ENCODE assay signal across 9 cellular contexts in the genomic region with DNA sequence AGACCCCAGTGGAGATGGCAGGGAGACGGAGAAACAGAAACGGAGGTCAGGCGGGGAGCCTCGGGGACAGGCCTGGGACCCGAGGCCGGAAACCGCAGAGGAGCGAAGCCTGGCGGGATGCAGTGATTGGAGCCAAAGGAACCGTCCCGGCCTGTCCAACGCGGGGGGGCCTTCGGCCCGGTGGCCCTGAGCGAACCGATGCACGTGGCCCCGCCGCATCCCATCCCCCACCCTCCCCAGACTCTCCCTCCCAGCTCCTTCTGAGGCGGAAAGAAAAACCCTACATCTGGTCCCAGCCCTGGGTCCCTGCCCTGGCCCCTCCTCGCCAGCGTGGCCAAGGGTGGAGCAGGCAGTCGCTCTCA. TPM values are rescaled to one million over a fixed set of nuclear protein-coding genes. Genes with fewer than 3 reads are reported as not detected.
DNase-seq lines count a peak whose midpoint lies in the region; ATAC-seq, FAIRE-seq and TF ChIP-seq lines count a peak whose summit lies in the region.
"Had no signal": no experiment of that assay in that cellular context is flagged by ENCODE, and none has a peak within 500 bp of the region (broad histone marks: within the 10 kb centered on the region; RNA-seq: fewer than 3 reads in every experiment).

No MANE protein-coding gene starts in this region.

- H3K27me3 ChIP-seq in K562 (ENCODE audit: control insufficient read depth in 2 of 2, insufficient read depth in 2 of 2, low read length in 2 of 2) (no peaks in the 10 kb centered on the region), subcutaneous abdominal adipose tissue (ENCODE audit: control insufficient read depth in 5 of 5, insufficient read depth in 4 of 5, low read length in 5 of 5) (peaks cover 18 to 37% (median 25%) of the 10 kb centered on the region in 5 donors)

- WGBS in K562 (ENCODE audit: insufficient coverage, low coverage, missing lambda C conversion rate), result 11% methylated on average over 14 of the region's 24 CpGs

- CTCF ChIA-PET in K562 (lab: Yijun Ruan, JAX; ENCODE audit: low intra/inter-chr PET ratio), result interaction anchor here (0.8 to 4.4 kb wide), 5 partner anchors 14 to 47 kb away, joined by 3 to 64 read pairs (median 9); no protein-coding TSS in a partner anchor

- TF ChIP-seq RAD21 in K562 (CRISPR knock-in tag; conservative IDR thresholded peaks at IDR 0.05 in 1 of 2, IDR thresholded peaks at IDR 0.05 in 1 of 2), result no peak

- BruUV-seq in K562 (replicated peaks; lab: Mats Ljungman, UMichigan), result no TSS peak

- no peaks in the 10 kb centered on the region for H3K79me2 ChIP-seq in K562 (ENCODE audit: control insufficient read depth, insufficient read depth, low read length)

- H3K9me1 ChIP-seq in K562 (ENCODE audit: control insufficient read depth, insufficient read depth, low read length), result no peaks in the 10 kb centered on the region

- in situ Hi-C loops in K562 (cut with MboI), result no loop called here

- peak overlapping the region; percentile 47; the same call in 1 of the 2 replicates for H3K4me3 ChIP-seq in K562
- H3K4me3 ChIP-seq in subcutaneous abdominal adipose tissue (ENCODE audit: low read depth in 1 of 5, low read length in 5 of 5), result peak overlapping the region in 4 of 5 donors; percentile 57 to 66 (median 62)

- H3K4me1 ChIP-seq in K562 (replicated peaks in 1 of 2; ENCODE audit: control insufficient read depth in 2 of 2, insufficient read depth in 2 of 2, low read length in 2 of 2), result peaks cover 7 to 26% of the 10 kb centered on the region in 2 experiments; a peak in 4 of 5 replicates
- H3K4me1 ChIP-seq in subcutaneous abdominal adipose tissue (ENCODE audit: control insufficient read depth in 5 of 5, insufficient read depth in 5 of 5, low read length in 5 of 5), result peaks cover 7 to 78% (median 71%) of the 10 kb centered on the region in 5 donors

- H3K36me3 Mint-ChIP-seq in stimulated activated naive CD8-positive, alpha-beta T cell treated with anti-CD3 and anti-CD28 coated beads, Interleukin-15, Interleukin-2, amounts not matched to agents 100 ng/mL and 50 ng/mL, for 24 hours (ENCODE audit: low read depth), result no peaks in the 10 kb centered on the region
- no peaks in the 10 kb centered on the region for H3K36me3 Mint-ChIP-seq in immature natural killer cell

- H3K27ac ChIP-seq in K562 (ENCODE audit: extremely low read depth, low read depth, low read length), result peak overlapping the region; percentile 30; the same call in 1 of the 3 replicates
- H3K27ac ChIP-seq in subcutaneous abdominal adipose tissue (ENCODE audit: low read depth, low read length), result peak overlapping the region; percentile 67

- TF ChIP-seq EP300 in K562 (IDR thresholded peaks at IDR 0.05; ENCODE audit: low read length), result no peak

- H3K36me3 ChIP-seq in K562 (ENCODE audit: control insufficient read depth, insufficient read depth, low read length), result no peaks in the 10 kb centered on the region
- no peaks in the 10 kb centered on the region for H3K36me3 ChIP-seq in subcutaneous abdominal adipose tissue (ENCODE audit: control insufficient read depth in 5 of 5, insufficient read depth in 5 of 5, low read length in 5 of 5)

- peaks cover 21% of the 10 kb centered on the region for H3K27me3 Mint-ChIP-seq in stimulated activated naive CD8-positive, alpha-beta T cell treated with anti-CD3 and anti-CD28 coated beads, Interleukin-15, Interleukin-2, amounts not matched to agents 100 ng/mL and 50 ng/mL, for 24 hours
- H3K27me3 Mint-ChIP-seq in immature natural killer cell (ENCODE audit: low read depth in 3 of 3), result peaks cover 7 to 14% (median 11%) of the 10 kb centered on the region in 3 donors

- no peak for TF ChIP-seq CTCF in K562 (IDR thresholded peaks at IDR 0.05 in 2 of 3, conservative IDR thresholded peaks at IDR 0.05 in 1 of 3; ENCODE audit: insufficient read depth in 2 of 3, low read depth in 1 of 3, low read length in 3 of 3)

- ATAC-seq in stimulated activated naive CD8-positive, alpha-beta T cell treated with anti-CD3 and anti-CD28 coated beads, Interleukin-15, Interleukin-2, amounts not matched to agents 100 U/mL and 50 U/mL, for 24 hours, result no peak
- ATAC-seq in K562, result peak; percentile 12
- no peak for ATAC-seq in GM19463 (IDR thresholded peaks at IDR 0.05; ENCODE audit: unreplicated experiment)
- ATAC-seq in HG02981 (IDR thresholded peaks at IDR 0.05; ENCODE audit: unreplicated experiment), result no peak

- no peak for DNase-seq in stimulated activated naive CD8-positive, alpha-beta T cell treated with anti-CD3 and anti-CD28 coated beads, Interleukin-15, Interleukin-2, amounts not matched to agents 100 U/mL and 50 U/mL, for 24 hours
- DNase-seq in K562 (ENCODE audit: extremely low read depth in 1 of 4, low spot score in 3 of 4) (peak in 3 of 4 experiments; percentile 33 to 51 (median 48)), immature natural killer cell (no peak), NCI-H510A (lab: John Stamatoyannopoulos, UW) (no peak)

- intact Hi-C loops in K562 (cut with micrococcal nuclease), result loop anchor here (1.0 kb wide), 2 partner anchors 17 to 20 kb away; no protein-coding TSS in a partner anchor

- peaks cover 27% of the 10 kb centered on the region for H3K4me1 Mint-ChIP-seq in stimulated activated naive CD8-positive, alpha-beta T cell treated with anti-CD3 and anti-CD28 coated beads, Interleukin-15, Interleukin-2, amounts not matched to agents 100 ng/mL and 50 ng/mL, for 24 hours (ENCODE audit: low read depth)
- H3K4me1 Mint-ChIP-seq in immature natural killer cell, result peaks cover 30 to 32% of the 10 kb centered on the region in 2 donors

- H3K4me3 Mint-ChIP-seq in stimulated activated naive CD8-positive, alpha-beta T cell treated with anti-CD3 and anti-CD28 coated beads, Interleukin-15, Interleukin-2, amounts not matched to agents 100 ng/mL and 50 ng/mL, for 24 hours, result peak overlapping the region; percentile 78
- H3K4me3 Mint-ChIP-seq in immature natural killer cell, result peak overlapping the region; percentile 77 to 85 (median 82)

- no peak for TF ChIP-seq POLR2A in K562 (conservative IDR thresholded peaks at IDR 0.05)

- H3K9ac ChIP-seq in K562 (ENCODE audit: insufficient read depth in 1 of 2, low read depth in 2 of 2, low read length in 2 of 2) (peak overlapping the region; percentile 64 to 87), subcutaneous abdominal adipose tissue (ENCODE audit: low read length in 5 of 5) (peak overlapping the region in 4 of 5 donors; percentile 10 to 76 (median 34))

- POLR2A ChIA-PET in K562 (lab: Yijun Ruan, JAX), result interaction anchor here (1.0 to 3.0 kb wide), 8 partner anchors 10 to 58 kb away, joined by 3 to 21 read pairs (median 5); partner anchors contain the start of genes METTL25B and MRPL24

- H3K9me3 ChIP-seq in K562 (replicated peaks; ENCODE audit: control insufficient read depth, insufficient read depth, low read depth, low read length), result no peaks in the 10 kb centered on the region
- no peaks in the 10 kb centered on the region for H3K9me3 ChIP-seq in subcutaneous abdominal adipose tissue (ENCODE audit: control insufficient read depth in 5 of 5, low read length in 5 of 5)

- FAIRE-seq in K562 (lab: Jason Lieb, UNC), result no peak
- FAIRE-seq: GM18507 had no signal

- peak overlapping the region; percentile 99 for H2AFZ ChIP-seq in K562 (ENCODE audit: low read depth, low read length)

- H4K20me1 ChIP-seq in K562 (replicated peaks; ENCODE audit: control insufficient read depth, insufficient read depth, low read length), result no peaks in the 10 kb centered on the region

- no peaks in the 10 kb centered on the region for H3K9me3 Mint-ChIP-seq in stimulated activated naive CD8-positive, alpha-beta T cell treated with anti-CD3 and anti-CD28 coated beads, Interleukin-15, Interleukin-2, amounts not matched to agents 100 ng/mL and 50 ng/mL, for 24 hours
- no peaks in the 10 kb centered on the region for H3K9me3 Mint-ChIP-seq in immature natural killer cell

- peak overlapping the region; percentile 55 for H3K27ac Mint-ChIP-seq in stimulated activated naive CD8-positive, alpha-beta T cell treated with anti-CD3 and anti-CD28 coated beads, Interleukin-15, Interleukin-2, amounts not matched to agents 100 ng/mL and 50 ng/mL, for 24 hours
- peak overlapping the region in 1 of 6 donors; percentile 55 for H3K27ac Mint-ChIP-seq in immature natural killer cell

- H3K4me2 ChIP-seq in K562 (ENCODE audit: insufficient read depth, low read length), result peak overlapping the region; percentile 87

RNA-seq across cellular contexts. Expression of gene CRABP2, which starts 1.2 kb away (rescaled TPM):
- total RNA-seq in K562 (2011; cell fraction: chromatin; rRNA removed; ENCODE audit: low replicate concordance), result 0.86 TPM in 1 of 2 replicates, not detected in the other
- 0.39 and 1.0 TPM in 2 replicates for total RNA-seq in K562 (2011; cell fraction: nucleolus; rRNA removed)
- total RNA-seq in K562 (2011; cell fraction: nucleoplasm; rRNA removed), result 0.44 TPM in 1 of 2 replicates, not detected in the other
- total RNA-seq in K562 (2014; rRNA removed) (0.86 and 1.2 TPM in 2 replicates), K562 (2014; rRNA removed; fragmentation: Illumina TruSeq; extraction: Trizol) (0.32 and 0.36 TPM in 2 replicates), K562 (2015; rRNA removed; fragmentation: Illumina TruSeq; extraction: Trizol) (0.72 and 1.3 TPM in 2 replicates), K562 (2021) (1.5 and 1.6 TPM in 2 replicates)
- polyA plus RNA-seq in K562 (2011; rRNA removed) (0.50 and 1.5 TPM in 2 replicates), K562 (2014; fragmentation: Illumina TruSeq; extraction: Trizol) (1.9 and 2.5 TPM in 2 replicates), K562 (2014; fragmentation: Nextera tagmentation; extraction: Ambion mirVana) (under 1 TPM; 0.30 to 0.52 TPM), K562 (2014; rRNA removed) (0.82 and 1.2 TPM in 2 replicates), immature natural killer cell (not detected)
- polyA plus RNA-seq in K562 (2011; cell fraction: cytosol; rRNA removed), result 0.58 and 1.3 TPM in 2 replicates
- 1.8 and 2.6 TPM in 2 replicates for polyA plus RNA-seq in K562 (2011; cell fraction: nucleus; rRNA removed)
- 2.6 and 2.9 TPM in 2 replicates for polyA plus RNA-seq in K562 (2012)
- 0.28 and 0.72 TPM in 2 replicates for polyA minus RNA-seq in K562 (2011; rRNA and poly(A)+ RNA removed)
- not detected in 2 replicates for polyA minus RNA-seq in K562 (2011; cell fraction: cytosol; rRNA and poly(A)+ RNA removed)
- not detected in 2 replicates for polyA minus RNA-seq in K562 (2011; cell fraction: nucleus; rRNA and poly(A)+ RNA removed)

RNA-seq across cellular contexts. Expression of gene METTL25B, which starts 21.6 kb away (rescaled TPM):
- 50.1 and 117 TPM in 2 replicates for total RNA-seq in K562 (2011; cell fraction: chromatin; rRNA removed; ENCODE audit: low replicate concordance)
- total RNA-seq in K562 (2011; cell fraction: nucleolus; rRNA removed), result 103 and 114 TPM in 2 replicates
- total RNA-seq in K562 (2011; cell fraction: nucleoplasm; rRNA removed), result 74.6 and 83.1 TPM in 2 replicates
- total RNA-seq in K562 (2014; rRNA removed), result 33.1 and 39.1 TPM in 2 replicates
- 17.8 and 26.3 TPM in 2 replicates for total RNA-seq in K562 (2014; rRNA removed; fragmentation: Illumina TruSeq; extraction: Trizol)
- 27.0 and 30.3 TPM in 2 replicates for total RNA-seq in K562 (2015; rRNA removed; fragmentation: Illumina TruSeq; extraction: Trizol)
- total RNA-seq in K562 (2021), result 46.3 and 48.3 TPM in 2 replicates
- 37.1 and 46.1 TPM in 2 replicates for polyA plus RNA-seq in K562 (2011; rRNA removed)
- polyA plus RNA-seq in K562 (2011; cell fraction: cytosol; rRNA removed), result 44.7 and 53.0 TPM in 2 replicates
- 79.3 and 98.8 TPM in 2 replicates for polyA plus RNA-seq in K562 (2011; cell fraction: nucleus; rRNA removed)
- polyA plus RNA-seq in K562 (2012), result 34.9 and 66.4 TPM in 2 replicates
- polyA plus RNA-seq in K562 (2014; fragmentation: Illumina TruSeq; extraction: Trizol), result 33.9 and 37.7 TPM in 2 replicates
- polyA plus RNA-seq in K562 (2014; fragmentation: Nextera tagmentation; extraction: Ambion mirVana), result 10 to 100 TPM in 1 of 2 experiments, 1 to 10 TPM in 1; 7.7 to 13.2 TPM
- 41.8 and 57.4 TPM in 2 replicates for polyA plus RNA-seq in K562 (2014; rRNA removed)
- polyA minus RNA-seq in K562 (2011; rRNA and poly(A)+ RNA removed), result 17.4 and 21.8 TPM in 2 replicates
- 20.6 and 27.1 TPM in 2 replicates for polyA minus RNA-seq in K562 (2011; cell fraction: cytosol; rRNA and poly(A)+ RNA removed)
- 25.0 and 34.1 TPM in 2 replicates for polyA minus RNA-seq in K562 (2011; cell fraction: nucleus; rRNA and poly(A)+ RNA removed)
- polyA plus RNA-seq in immature natural killer cell, result 1 to 10 TPM; 4.1 to 6.3 (median 4.4) TPM

RNA-seq across cellular contexts. Expression of gene ISG20L2, which starts 21.9 kb away (rescaled TPM):
- total RNA-seq in K562 (2011; cell fraction: chromatin; rRNA removed; ENCODE audit: low replicate concordance), result 62.5 and 90.4 TPM in 2 replicates
- total RNA-seq in K562 (2011; cell fraction: nucleolus; rRNA removed), result 49.1 and 64.9 TPM in 2 replicates
- 55.7 and 64.4 TPM in 2 replicates for total RNA-seq in K562 (2011; cell fraction: nucleoplasm; rRNA removed)
- total RNA-seq in K562 (2014; rRNA removed) (34.3 and 40.7 TPM in 2 replicates), K562 (2014; rRNA removed; fragmentation: Illumina TruSeq; extraction: Trizol) (57.7 and 59.6 TPM in 2 replicates), K562 (2015; rRNA removed; fragmentation: Illumina TruSeq; extraction: Trizol) (52.6 and 53.3 TPM in 2 replicates), K562 (2021) (46.3 and 50.3 TPM in 2 replicates)
- polyA plus RNA-seq in K562 (2011; rRNA removed) (59.5 and 63.8 TPM in 2 replicates), K562 (2014; fragmentation: Illumina TruSeq; extraction: Trizol) (100 and 130 TPM in 2 replicates), K562 (2014; fragmentation: Nextera tagmentation; extraction: Ambion mirVana) (10 to 100 TPM; 21.3 to 50.3 TPM), K562 (2014; rRNA removed) (41.5 and 50.9 TPM in 2 replicates), immature natural killer cell (10 to 100 TPM in 2 of 3 donors, 1 to 10 TPM in 1; 9.3 to 34.1 (median 15.8) TPM)
- 60.2 and 77.5 TPM in 2 replicates for polyA plus RNA-seq in K562 (2011; cell fraction: cytosol; rRNA removed)
- 23.1 and 28.0 TPM in 2 replicates for polyA plus RNA-seq in K562 (2011; cell fraction: nucleus; rRNA removed)
- 45.7 and 45.9 TPM in 2 replicates for polyA plus RNA-seq in K562 (2012)
- polyA minus RNA-seq in K562 (2011; rRNA and poly(A)+ RNA removed), result 52.8 and 62.8 TPM in 2 replicates
- polyA minus RNA-seq in K562 (2011; cell fraction: cytosol; rRNA and poly(A)+ RNA removed), result 23.6 and 28.9 TPM in 2 replicates
- 21.1 and 35.4 TPM in 2 replicates for polyA minus RNA-seq in K562 (2011; cell fraction: nucleus; rRNA and poly(A)+ RNA removed)

RNA-seq across cellular contexts. Expression of gene NES, which starts 29.4 kb away (rescaled TPM):
- 1.5 and 2.0 TPM in 2 replicates for total RNA-seq in K562 (2011; cell fraction: chromatin; rRNA removed; ENCODE audit: low replicate concordance)
- 1.7 TPM in 2 replicates for total RNA-seq in K562 (2011; cell fraction: nucleolus; rRNA removed)
- total RNA-seq in K562 (2011; cell fraction: nucleoplasm; rRNA removed), result 1.8 and 3.1 TPM in 2 replicates
- 5.8 and 6.6 TPM in 2 replicates for total RNA-seq in K562 (2014; rRNA removed)
- total RNA-seq in K562 (2014; rRNA removed; fragmentation: Illumina TruSeq; extraction: Trizol), result 3.3 and 4.1 TPM in 2 replicates
- 4.8 and 4.9 TPM in 2 replicates for total RNA-seq in K562 (2015; rRNA removed; fragmentation: Illumina TruSeq; extraction: Trizol)
- 5.5 and 8.6 TPM in 2 replicates for total RNA-seq in K562 (2021)
- 2.7 TPM in 2 replicates for polyA plus RNA-seq in K562 (2011; rRNA removed)
- polyA plus RNA-seq in K562 (2011; cell fraction: cytosol; rRNA removed), result 1.5 and 2.5 TPM in 2 replicates
- polyA plus RNA-seq in K562 (2011; cell fraction: nucleus; rRNA removed), result 3.2 and 5.5 TPM in 2 replicates
- polyA plus RNA-seq in K562 (2012), result 6.5 and 7.0 TPM in 2 replicates
- 5.4 and 6.3 TPM in 2 replicates for polyA plus RNA-seq in K562 (2014; fragmentation: Illumina TruSeq; extraction: Trizol)
- polyA plus RNA-seq in K562 (2014; fragmentation: Nextera tagmentation; extraction: Ambion mirVana), result under 1 TPM; 0.10 to 0.13 TPM
- polyA plus RNA-seq in K562 (2014; rRNA removed), result 2.5 and 4.2 TPM in 2 replicates
- polyA minus RNA-seq in K562 (2011; rRNA and poly(A)+ RNA removed), result 2.3 and 2.4 TPM in 2 replicates
- 3.8 and 5.4 TPM in 2 replicates for polyA minus RNA-seq in K562 (2011; cell fraction: cytosol; rRNA and poly(A)+ RNA removed)
- polyA minus RNA-seq in K562 (2011; cell fraction: nucleus; rRNA and poly(A)+ RNA removed), result 1.2 and 1.4 TPM in 2 replicates
- polyA plus RNA-seq in immature natural killer cell, result not detected

RNA-seq across cellular contexts. Expression of gene MRPL24, which starts 34.3 kb away (rescaled TPM):
- total RNA-seq in K562 (2011; cell fraction: chromatin; rRNA removed; ENCODE audit: low replicate concordance), result 8.3 and 22.8 TPM in 2 replicates
- total RNA-seq in K562 (2011; cell fraction: nucleolus; rRNA removed), result 18.7 and 20.3 TPM in 2 replicates
- total RNA-seq in K562 (2011; cell fraction: nucleoplasm; rRNA removed), result 15.8 and 16.2 TPM in 2 replicates
- 103 and 134 TPM in 2 replicates for total RNA-seq in K562 (2014; rRNA removed)
- total RNA-seq in K562 (2014; rRNA removed; fragmentation: Illumina TruSeq; extraction: Trizol), result 91.6 and 91.8 TPM in 2 replicates
- total RNA-seq in K562 (2015; rRNA removed; fragmentation: Illumina TruSeq; extraction: Trizol), result 105 and 113 TPM in 2 replicates
- 74.0 and 74.3 TPM in 2 replicates for total RNA-seq in K562 (2021)
- 97.5 and 101 TPM in 2 replicates for polyA plus RNA-seq in K562 (2011; rRNA removed)
- 66.6 and 77.0 TPM in 2 replicates for polyA plus RNA-seq in K562 (2011; cell fraction: cytosol; rRNA removed)
- polyA plus RNA-seq in K562 (2011; cell fraction: nucleus; rRNA removed), result 59.6 and 61.8 TPM in 2 replicates
- polyA plus RNA-seq in K562 (2012), result 90.5 and 117 TPM in 2 replicates
- polyA plus RNA-seq in K562 (2014; fragmentation: Illumina TruSeq; extraction: Trizol), result 153 and 163 TPM in 2 replicates
- polyA plus RNA-seq in K562 (2014; fragmentation: Nextera tagmentation; extraction: Ambion mirVana), result 100 to 1,000 TPM; 206 to 267 TPM
- 115 and 141 TPM in 2 replicates for polyA plus RNA-seq in K562 (2014; rRNA removed)
- polyA minus RNA-seq in K562 (2011; rRNA and poly(A)+ RNA removed), result 43.9 and 56.9 TPM in 2 replicates
- 23.8 and 27.5 TPM in 2 replicates for polyA minus RNA-seq in K562 (2011; cell fraction: cytosol; rRNA and poly(A)+ RNA removed)
- 9.4 and 12.0 TPM in 2 replicates for polyA minus RNA-seq in K562 (2011; cell fraction: nucleus; rRNA and poly(A)+ RNA removed)
- 100 to 1,000 TPM in 1 of 3 donors, 10 to 100 TPM in 2; 75.4 to 126 (median 88.2) TPM for polyA plus RNA-seq in immature natural killer cell

Comparison
In these comparisons a context has a peak if more than half of its experiments do, and no peak if none do; other contexts are left out.
1. DNase-seq: peak in K562 (3 of 4); none in stimulated activated naive CD8-positive, alpha-beta T cell treated with anti-CD3 and anti-CD28 coated beads, Interleukin-15, Interleukin-2, amounts not matched to agents 100 U/mL and 50 U/mL, for 24 hours (single experiment), immature natural killer cell (0 of 3) and NCI-H510A (single experiment).